17 cellular contexts compared by ENCODE assay signal in genomic region chr14:66117600-66117999, GRCh38.
A peak's percentile ranks its signal among the peaks of the same experiment; 100 is the strongest.
DNase-seq lines count a peak whose midpoint lies in the region; ATAC-seq, FAIRE-seq and TF ChIP-seq lines count a peak whose summit lies in the region.
"Had no signal": no experiment of that assay in that cellular context is flagged by ENCODE, and none has a peak within 500 bp of the region (broad histone marks: within the 10 kb centered on the region; RNA-seq: fewer than 3 reads in every experiment).

No MANE protein-coding gene starts in this region.

- H3K27me3 ChIP-seq in HepG2 (ENCODE audit: control insufficient read depth in 1 of 2, insufficient read depth in 2 of 2, low read length in 2 of 2) (no peaks in the 10 kb centered on the region), right lobe of liver (no peaks in the 10 kb centered on the region), esophagus muscularis mucosa (no peaks in the 10 kb centered on the region)

- H3K4me1 ChIP-seq in HepG2 (ENCODE audit: insufficient read depth, low read length) (no peaks in the 10 kb centered on the region), right lobe of liver (no peaks in the 10 kb centered on the region), esophagus muscularis mucosa (no peaks in the 10 kb centered on the region)
- H3K4me1 ChIP-seq: prostate gland had no signal

- no peak overlapping the region for H2AFZ ChIP-seq in HepG2 (ENCODE audit: low read length)

- no peak for TF ChIP-seq POLR2A in HepG2 (IDR thresholded peaks at IDR 0.05; ENCODE audit: insufficient read depth in 1 of 2, low read depth in 2 of 2, low read length in 2 of 2)
- TF ChIP-seq POLR2A in right lobe of liver (IDR thresholded peaks at IDR 0.05): no peak
- TF ChIP-seq POLR2A in esophagus muscularis mucosa (IDR thresholded peaks at IDR 0.05; ENCODE audit: low read depth): no peak

- CTCF ChIA-PET in HepG2 (lab: Yijun Ruan, JAX; ENCODE audit: low intra/inter-chr PET ratio, low total read pairs): no interaction called here

- H3K36me3 Mint-ChIP-seq in stimulated activated effector memory CD8-positive, alpha-beta T cell treated with anti-CD3 and anti-CD28 coated beads, Interleukin-12 subunit alpha, Interleukin-12 subunit beta, amount 100 ng/mL, for 72 hours: no peaks in the 10 kb centered on the region

- TF ChIP-seq CTCF in HepG2 (CRISPR knock-in tag; IDR thresholded peaks at IDR 0.05) (no peak), right lobe of liver (IDR thresholded peaks at IDR 0.05) (no peak), astrocyte of the spinal cord (IDR thresholded peaks at IDR 0.05; ENCODE audit: low read depth, low read length) (no peak), esophagus muscularis mucosa (IDR thresholded peaks at IDR 0.05) (no peak)

- H3K4me2 ChIP-seq in HepG2 (ENCODE audit: low read depth, low read length): no peak overlapping the region

- TF ChIP-seq RAD21 in HepG2 (CRISPR knock-in tag; IDR thresholded peaks at IDR 0.05): no peak

- H3K9me3 ChIP-seq in HepG2 (ENCODE audit: low read length): no peaks in the 10 kb centered on the region
- H3K9me3 ChIP-seq in right lobe of liver: no peaks in the 10 kb centered on the region
- H3K9me3 ChIP-seq in esophagus muscularis mucosa: no peaks in the 10 kb centered on the region
- H3K9me3 ChIP-seq: HAP-1, prostate gland had no signal

- no peak overlapping the region for H3K27ac Mint-ChIP-seq in stimulated activated effector memory CD8-positive, alpha-beta T cell treated with anti-CD3 and anti-CD28 coated beads, Interleukin-12 subunit alpha, Interleukin-12 subunit beta, amount 100 ng/mL, for 72 hours

- POLR2A ChIA-PET in HepG2 (lab: Yijun Ruan, JAX): no interaction called here

- H3K9ac ChIP-seq in HepG2 (ENCODE audit: insufficient read depth, low read depth, low read length): no peak overlapping the region

- H3K9me3 Mint-ChIP-seq in stimulated activated effector memory CD8-positive, alpha-beta T cell treated with anti-CD3 and anti-CD28 coated beads, Interleukin-12 subunit alpha, Interleukin-12 subunit beta, amount 100 ng/mL, for 72 hours: no peaks in the 10 kb centered on the region

- no peaks in the 10 kb centered on the region for H3K36me3 ChIP-seq in HepG2 (replicated peaks in 1 of 2; ENCODE audit: control insufficient read depth in 1 of 2, insufficient read depth in 2 of 2, low read length in 2 of 2)
- H3K36me3 ChIP-seq in right lobe of liver: no peaks in the 10 kb centered on the region
- no peaks in the 10 kb centered on the region for H3K36me3 ChIP-seq in esophagus muscularis mucosa
- H3K36me3 ChIP-seq: HAP-1, prostate gland had no signal

- in situ Hi-C loops in HepG2 (cut with HindIII; ENCODE audit: extremely low pct_ligation_motif_present, low pct_unique_long_range_greater_than_20kb) (no loop called here), astrocyte of the spinal cord (cut with HindIII; ENCODE audit: low sequenced_read_pairs) (no loop called here)

- ATAC-seq in HepG2 (no peak), right lobe of liver (no peak)
- ATAC-seq in stimulated activated effector memory CD8-positive, alpha-beta T cell treated with anti-CD3 and anti-CD28 coated beads, Interleukin-12 subunit alpha, Interleukin-12 subunit beta, amount 100 ng/mL, for 72 hours: no peak
- ATAC-seq: left colon had no signal

- no peak for FAIRE-seq in HepG2 (lab: Jason Lieb, UNC)
- FAIRE-seq: A204.1 had no signal

- H4K20me1 ChIP-seq in HepG2 (ENCODE audit: insufficient read depth, low read length): no peaks in the 10 kb centered on the region

- intact Hi-C loops in HepG2 (cut with micrococcal nuclease; ENCODE audit: unreplicated experiment) (no loop called here), right lobe of liver (cut with DNase I) (no loop called here), esophagus muscularis mucosa (cut with DNase I) (no loop called here)

- DNase-seq in HepG2 (ENCODE audit: low spot score) (no peak), right lobe of liver (no peak), astrocyte of the spinal cord (ENCODE audit: low read depth, low spot score) (peak; percentile 67), iPS DF 4.7 (ENCODE audit: extremely low read depth, low spot score) (peak; percentile 11), esophagus muscularis mucosa (ENCODE audit: extremely low spot score) (no peak)
- no peak for DNase-seq in stimulated activated effector memory CD8-positive, alpha-beta T cell treated with anti-CD3 and anti-CD28 coated beads, Interleukin-12 subunit alpha, Interleukin-12 subunit beta, amount 100 ng/mL, for 72 hours (ENCODE audit: low spot score in 2 of 2)
- DNase-seq in stimulated activated CD4-positive, alpha-beta T cell treated with anti-CD3 and anti-CD28 coated beads, Interleukin-4, amount 100 ng/mL, for 24 hours: no peak
- DNase-seq in stimulated activated naive CD4-positive, alpha-beta T cell treated with Interleukin-2 at 50 U/mL for 16 hours (lab: John Stamatoyannopoulos, UW): no peak
- DNase-seq: activated CD4-positive, alpha-beta T cell treated with anti-CD3 and anti-CD28 coated beads for 48 hours; activated naive CD4-positive, alpha-beta T cell treated with Interleukin-2 at 50 U/mL for 16 hours; GDM1; left colon; NCI-H510A had no signal

- no peak overlapping the region for H3K27ac ChIP-seq in HepG2 (ENCODE audit: extremely low read length, insufficient read depth, low read length)
- H3K27ac ChIP-seq in right lobe of liver: no peak overlapping the region
- no peak overlapping the region for H3K27ac ChIP-seq in esophagus muscularis mucosa (replicated peaks in 1 of 4)
- H3K27ac ChIP-seq: prostate gland, SK-N-MC had no signal

- TF ChIP-seq EP300 in HepG2 (IDR thresholded peaks at IDR 0.05; ENCODE audit: low read depth in 2 of 2, low read length in 2 of 2): no peak
- no peak for TF ChIP-seq EP300 in HepG2 (CRISPR knock-in tag; IDR thresholded peaks at IDR 0.05; ENCODE audit: borderline replicate concordance)
- no peak for TF ChIP-seq EP300 in esophagus muscularis mucosa (IDR thresholded peaks at IDR 0.05)

- H3K4me3 ChIP-seq in HepG2 (replicated peaks in 1 of 3; ENCODE audit: insufficient read depth in 1 of 3, low read depth in 2 of 3, low read length in 3 of 3) (no peak overlapping the region), right lobe of liver (no peak overlapping the region), astrocyte of the spinal cord (ENCODE audit: low read depth, low read length) (no peak overlapping the region), esophagus muscularis mucosa (no peak overlapping the region)
- H3K4me3 ChIP-seq: HAP-1, prostate gland, SK-N-MC had no signal

- WGBS in HepG2 (ENCODE audit: low lambda C conversion rate): 27% methylated on average over 3 of the region's 3 CpGs
- 83% methylated on average over 3 of the region's 3 CpGs for WGBS in right lobe of liver (ENCODE audit: insufficient coverage, low coverage, low lambda C conversion rate, missing lambda C conversion rate)
- 70% methylated on average over 3 of the region's 3 CpGs for WGBS in esophagus muscularis mucosa

- no peak overlapping the region for H3K4me3 Mint-ChIP-seq in stimulated activated effector memory CD8-positive, alpha-beta T cell treated with anti-CD3 and anti-CD28 coated beads, Interleukin-12 subunit alpha, Interleukin-12 subunit beta, amount 100 ng/mL, for 72 hours

- no TSS peak for BruUV-seq in HepG2 (replicated peaks; lab: Mats Ljungman, UMichigan)

- no peaks in the 10 kb centered on the region for H3K79me2 ChIP-seq in HepG2 (ENCODE audit: insufficient read depth, low read length)

- H3K4me1 Mint-ChIP-seq in stimulated activated effector memory CD8-positive, alpha-beta T cell treated with anti-CD3 and anti-CD28 coated beads, Interleukin-12 subunit alpha, Interleukin-12 subunit beta, amount 100 ng/mL, for 72 hours: no peaks in the 10 kb centered on the region

TF ChIP-seq in HepG2, 621 proteins besides CTCF, POLR2A, EP300 and RAD21:
- TF ChIP-seq RBM39 (IDR thresholded peaks at IDR 0.05; ENCODE audit: low read depth, low read length, poor library complexity, severe bottlenecking): no peak
- peak; percentile 74 for TF ChIP-seq FOSL2 (CRISPR knock-in tag; IDR thresholded peaks at IDR 0.05)
- no peak for TF ChIP-seq THAP7 (CRISPR knock-in tag; IDR thresholded peaks at IDR 0.05)
- peak; percentile 42; the same call in 1 of the 2 replicates for TF ChIP-seq NFE2L2 (IDR thresholded peaks at IDR 0.05; ENCODE audit: low read length)
- TF ChIP-seq ZBTB49 (CRISPR knock-in tag; IDR thresholded peaks at IDR 0.05; ENCODE audit: borderline replicate concordance): no peak
- no peak for TF ChIP-seq SNAPC5 (CRISPR knock-in tag; IDR thresholded peaks at IDR 0.05; ENCODE audit: borderline replicate concordance)
- no peak for TF ChIP-seq BRD4 (CRISPR knock-in tag; IDR thresholded peaks at IDR 0.05)
- TF ChIP-seq ELF4 (CRISPR knock-in tag; IDR thresholded peaks at IDR 0.05; ENCODE audit: borderline replicate concordance): no peak
TF ChIP-seq in HepG2: peak in this region for 2.

Comparison
In these comparisons a context has a peak if more than half of its experiments do, and no peak if none do; other contexts are left out.
1. DNase-seq: peak in astrocyte of the spinal cord (single experiment) and iPS DF 4.7 (single experiment); none in HepG2 (single experiment), right lobe of liver (0 of 3), stimulated activated effector memory CD8-positive, alpha-beta T cell treated with anti-CD3 and anti-CD28 coated beads, Interleukin-12 subunit alpha, Interleukin-12 subunit beta, amount 100 ng/mL, for 72 hours (0 of 2), esophagus muscularis mucosa (single experiment), stimulated activated CD4-positive, alpha-beta T cell treated with anti-CD3 and anti-CD28 coated beads, Interleukin-4, amount 100 ng/mL, for 24 hours (single experiment) and stimulated activated naive CD4-positive, alpha-beta T cell treated with Interleukin-2 at 50 U/mL for 16 hours (single experiment).